In the genomic region with DNA sequence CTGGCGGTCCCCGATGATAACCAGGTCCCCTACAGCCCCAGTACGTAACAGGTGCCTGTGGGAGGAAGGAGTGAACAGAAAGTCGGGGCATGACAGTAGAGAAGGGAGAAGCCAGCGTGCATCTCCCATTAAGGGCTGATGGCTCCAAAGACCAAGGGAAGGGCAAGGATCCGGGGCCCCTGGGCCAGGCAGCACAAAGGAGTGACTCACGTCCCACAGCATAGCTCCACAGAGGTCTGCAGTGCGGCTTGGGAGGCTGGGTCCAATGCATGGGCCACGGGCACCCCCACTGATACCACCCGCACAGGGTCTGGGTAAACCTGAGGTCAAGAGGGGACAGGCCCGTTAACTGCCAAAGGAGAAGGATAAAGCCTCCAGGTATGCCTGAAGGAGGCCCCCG, we compare ENCODE assay signal across 38 cellular contexts. TPM values are rescaled to one million over a fixed set of nuclear protein-coding genes. Genes with fewer than 3 reads are reported as not detected.
"Had no signal": no experiment of that assay in that cellular context is flagged by ENCODE, and none has a peak within 500 bp of the region (broad histone marks: within the 10 kb centered on the region; RNA-seq: fewer than 3 reads in every experiment).

No MANE protein-coding gene starts in this region.

- H3K27ac Mint-ChIP-seq: activated B cell treated with CpG ODN at 0.5 μM for 24 hours; activated CD4-positive, alpha-beta memory T cell treated with anti-CD3 and anti-CD28 coated beads for 36 hours; activated CD4-positive, alpha-beta T cell treated with anti-CD3 and anti-CD28 coated beads, Interleukin-2, amount 10 ng/mL, durations not matched to agents 24 days and 14 days; activated CD8-positive, alpha-beta T cell treated with anti-CD3 and anti-CD28 coated beads for 36 hours; activated naive CD4-positive, alpha-beta T cell treated with anti-CD3 and anti-CD28 coated beads for 36 hours; activated naive CD8-positive, alpha-beta T cell treated with anti-CD3 and anti-CD28 coated beads for 36 hours; activated T-cell treated with anti-CD3 and anti-CD28 coated beads, Interleukin-2, amount 50 U/mL, for 72 hours; activated T-helper 1 cell treated with anti-CD3 and anti-CD28 coated beads, Interleukin-12 subunit alpha, Interleukin-12 subunit beta, Interleukin-2, Interleukin-4 antibody, amounts not matched to agents 30 ng/mL and 10 ng/mL and 1 ng/mL, durations not matched to agents 14 hours and 24 hours and 36 hours; brain; T-helper 1 cell treated with Interleukin-12 subunit alpha and Interleukin-12 subunit beta and Interleukin-4 antibody, amounts not matched to agents 30 μg/mL and 1 μg/mL, for 36 hours; T-helper 2 cell treated with Interferon-gamma antibody and Interleukin-4, amounts not matched to agents 5 μg/mL and 100 μg/mL, for 36 hours had no signal

- ATAC-seq: activated CD8-positive, alpha-beta T cell treated with anti-CD3 and anti-CD28 coated beads for 36 hours; activated naive CD4-positive, alpha-beta T cell treated with anti-CD3 and anti-CD28 coated beads, Interleukin-2, amount 50 U/mL, for 72 hours; activated T-cell treated with anti-CD3 and anti-CD28 coated beads, Interleukin-2, amount 50 U/mL, for 4 hours; activated T-cell treated with anti-CD3 and anti-CD28 coated beads, Interleukin-2, amount 50 U/mL, for 72 hours; activated T-helper 17 cell treated with anti-CD3 and anti-CD28 coated beads, Interleukin-2, amount 50 U/mL, for 72 hours had no signal

- H3K4me1 Mint-ChIP-seq: activated T-helper 17 cell treated with anti-CD3 and anti-CD28 coated beads, Interleukin-2, amount 50 U/mL, for 72 hours; central memory CD8-positive, alpha-beta T cell had no signal

- H3K4me3 ChIP-seq: ascending aorta, cardiac muscle cell had no signal

- H3K9me3 Mint-ChIP-seq: activated B cell treated with CpG ODN at 0.5 μM for 24 hours; activated CD4-positive, alpha-beta memory T cell treated with anti-CD3 and anti-CD28 coated beads for 36 hours; activated CD4-positive, alpha-beta T cell treated with anti-CD3 and anti-CD28 coated beads, Interleukin-2, amount 10 ng/mL, durations not matched to agents 24 days and 14 days; activated CD8-positive, alpha-beta T cell treated with anti-CD3 and anti-CD28 coated beads for 36 hours; activated naive CD4-positive, alpha-beta T cell treated with anti-CD3 and anti-CD28 coated beads for 36 hours; activated naive CD4-positive, alpha-beta T cell treated with anti-CD3 and anti-CD28 coated beads, Interleukin-2, amount 50 U/mL, for 72 hours; activated naive CD8-positive, alpha-beta T cell treated with anti-CD3 and anti-CD28 coated beads for 36 hours; activated T-cell treated with anti-CD3 and anti-CD28 coated beads, Interleukin-2, amount 50 U/mL, for 4 hours; activated T-cell treated with anti-CD3 and anti-CD28 coated beads, Interleukin-2, amount 50 U/mL, for 72 hours; activated T-helper 1 cell treated with anti-CD3 and anti-CD28 coated beads, Interleukin-12 subunit alpha, Interleukin-12 subunit beta, Interleukin-2, Interleukin-4 antibody, amounts not matched to agents 30 ng/mL and 10 ng/mL and 1 ng/mL, durations not matched to agents 14 hours and 24 hours and 36 hours; activated T-helper 17 cell treated with anti-CD3 and anti-CD28 coated beads, Interleukin-2, amount 50 U/mL, for 72 hours; brain; central memory CD8-positive, alpha-beta T cell; T-helper 1 cell treated with Interleukin-12 subunit alpha and Interleukin-12 subunit beta and Interleukin-4 antibody, amounts not matched to agents 30 μg/mL and 1 μg/mL, for 36 hours; T-helper 2 cell treated with Interferon-gamma antibody and Interleukin-4, amounts not matched to agents 5 μg/mL and 100 μg/mL, for 36 hours had no signal

- H3K27me3 Mint-ChIP-seq: activated B cell treated with CpG ODN at 0.5 μM for 24 hours; activated CD8-positive, alpha-beta T cell treated with anti-CD3 and anti-CD28 coated beads for 36 hours; central memory CD8-positive, alpha-beta T cell had no signal

- H3K4me3 Mint-ChIP-seq: activated B cell treated with CpG ODN at 0.5 μM for 24 hours; activated CD4-positive, alpha-beta memory T cell treated with anti-CD3 and anti-CD28 coated beads for 36 hours; activated CD4-positive, alpha-beta T cell treated with anti-CD3 and anti-CD28 coated beads, Interleukin-2, amount 10 ng/mL, durations not matched to agents 24 days and 14 days; activated CD8-positive, alpha-beta T cell treated with anti-CD3 and anti-CD28 coated beads for 36 hours; activated naive CD4-positive, alpha-beta T cell treated with anti-CD3 and anti-CD28 coated beads for 36 hours; activated naive CD8-positive, alpha-beta T cell treated with anti-CD3 and anti-CD28 coated beads for 36 hours; activated T-cell treated with anti-CD3 and anti-CD28 coated beads, Interleukin-2, amount 50 U/mL, for 4 hours; activated T-cell treated with anti-CD3 and anti-CD28 coated beads, Interleukin-2, amount 50 U/mL, for 72 hours; activated T-helper 1 cell treated with anti-CD3 and anti-CD28 coated beads, Interleukin-12 subunit alpha, Interleukin-12 subunit beta, Interleukin-2, Interleukin-4 antibody, amounts not matched to agents 30 ng/mL and 10 ng/mL and 1 ng/mL, durations not matched to agents 14 hours and 24 hours and 36 hours; activated T-helper 17 cell treated with anti-CD3 and anti-CD28 coated beads, Interleukin-2, amount 50 U/mL, for 72 hours; brain; central memory CD8-positive, alpha-beta T cell; T-helper 1 cell treated with Interleukin-12 subunit alpha and Interleukin-12 subunit beta and Interleukin-4 antibody, amounts not matched to agents 30 μg/mL and 1 μg/mL, for 36 hours; T-helper 2 cell treated with Interferon-gamma antibody and Interleukin-4, amounts not matched to agents 5 μg/mL and 100 μg/mL, for 36 hours had no signal

- H3K27ac ChIP-seq: ascending aorta, cardiac muscle cell, VCaP had no signal

- DNase-seq: activated B cell treated with CpG ODN at 0.5 μM for 24 hours; activated CD4-positive, alpha-beta memory T cell treated with anti-CD3 and anti-CD28 coated beads for 36 hours; activated CD4-positive, alpha-beta T cell treated with anti-CD3 and anti-CD28 coated beads for 4 hours; activated CD4-positive, alpha-beta T cell treated with anti-CD3 and anti-CD28 coated beads, Interleukin-2, amount 10 ng/mL, durations not matched to agents 24 days and 14 days; activated CD4-positive, alpha-beta T cell treated with anti-CD3 and anti-CD28 coated beads, Interleukin-2, amount 50 U/mL, for 1 hour; activated CD4-positive, alpha-beta T cell treated with anti-CD3 and anti-CD28 coated beads, Interleukin-2, amount 50 U/mL, for 4 hours; activated CD4-positive, CD25-positive, alpha-beta regulatory T cell treated with anti-CD3 and anti-CD28 coated beads, Interleukin-2, amount 50 U/mL, for 72 hours; activated CD8-positive, alpha-beta memory T cell treated with anti-CD3 and anti-CD28 coated beads, Interleukin-2, amount 50 U/mL, for 4 hours; activated CD8-positive, alpha-beta T cell treated with anti-CD3 and anti-CD28 coated beads for 36 hours; activated effector memory CD4-positive, alpha-beta T cell treated with anti-CD3 and anti-CD28 coated beads, Interleukin-2, amount 50 U/mL, for 16 hours; activated gamma-delta T cell treated with Interleukin-2 at 50 U/mL for 16 hours; activated naive CD4-positive, alpha-beta T cell; activated naive CD4-positive, alpha-beta T cell treated with anti-CD3 and anti-CD28 coated beads for 36 hours; activated naive CD4-positive, alpha-beta T cell treated with anti-CD3 and anti-CD28 coated beads, Interleukin-2, amount 50 U/mL, for 16 hours; activated naive CD8-positive, alpha-beta T cell treated with anti-CD3 and anti-CD28 coated beads for 36 hours; activated T-cell treated with anti-CD3 and anti-CD28 coated beads for 4 hours; activated T-cell treated with anti-CD3 and anti-CD28 coated beads, Interleukin-2, amount 50 U/mL, for 1 hour; activated T-cell treated with anti-CD3 and anti-CD28 coated beads, Interleukin-2, amount 50 U/mL, for 4 hours; activated T-cell treated with anti-CD3 and anti-CD28 coated beads, Interleukin-2, amount 50 U/mL, for 72 hours; amygdala; anterior cingulate cortex; caudate nucleus; cerebellar nuclear complex; T-helper 1 cell; T-helper 2 cell; T-helper 9 cell had no signal

- H3K9me3 ChIP-seq: ascending aorta had no signal

RNA-seq across cellular contexts. Expression of a gene that starts 32.6 kb away (rescaled TPM):
- total RNA-seq: activated B cell treated with CpG ODN at 0.5 μM for 24 hours; activated CD4-positive, alpha-beta T cell treated with anti-CD3 and anti-CD28 coated beads, Interleukin-2, amount 10 ng/mL, durations not matched to agents 24 days and 14 days; activated CD8-positive, alpha-beta memory T cell treated with anti-CD3 and anti-CD28 coated beads for 36 hours; activated naive CD4-positive, alpha-beta T cell treated with anti-CD3 and anti-CD28 coated beads for 36 hours; activated naive CD8-positive, alpha-beta T cell treated with anti-CD3 and anti-CD28 coated beads for 36 hours; ascending aorta; bronchial epithelial cell had no signal

RNA-seq across cellular contexts. Expression of a gene that starts 39.6 kb away (rescaled TPM):
- total RNA-seq: activated B cell treated with CpG ODN at 0.5 μM for 24 hours; activated CD4-positive, alpha-beta memory T cell treated with anti-CD3 and anti-CD28 coated beads for 36 hours; activated CD4-positive, alpha-beta T cell treated with anti-CD3 and anti-CD28 coated beads, Interleukin-2, amount 10 ng/mL, durations not matched to agents 24 days and 14 days; activated CD8-positive, alpha-beta memory T cell treated with anti-CD3 and anti-CD28 coated beads for 36 hours; activated CD8-positive, alpha-beta T cell treated with anti-CD3 and anti-CD28 coated beads for 36 hours; activated naive CD4-positive, alpha-beta T cell treated with anti-CD3 and anti-CD28 coated beads for 36 hours; activated naive CD4-positive, alpha-beta T cell treated with anti-CD3 and anti-CD28 coated beads, Interleukin-2, amount 50 U/mL, for 72 hours; activated naive CD8-positive, alpha-beta T cell treated with anti-CD3 and anti-CD28 coated beads for 36 hours; activated T-cell treated with anti-CD3 and anti-CD28 coated beads, Interleukin-2, amount 50 U/mL, for 4 hours; activated T-cell treated with anti-CD3 and anti-CD28 coated beads, Interleukin-2, amount 50 U/mL, for 72 hours; activated T-helper 1 cell treated with anti-CD3 and anti-CD28 coated beads, Interleukin-12 subunit alpha, Interleukin-12 subunit beta, Interleukin-2, Interleukin-4 antibody, amounts not matched to agents 30 ng/mL and 10 ng/mL and 1 ng/mL, durations not matched to agents 14 hours and 24 hours and 36 hours; activated T-helper 17 cell treated with anti-CD3 and anti-CD28 coated beads, Interleukin-2, amount 50 U/mL, for 72 hours; ascending aorta; bronchial epithelial cell; cardiac muscle cell had no signal
- polyA plus RNA-seq: cardiac muscle cell had no signal
